Comparison of ENCODE assay signal across 10 cellular contexts in the genomic region with DNA sequence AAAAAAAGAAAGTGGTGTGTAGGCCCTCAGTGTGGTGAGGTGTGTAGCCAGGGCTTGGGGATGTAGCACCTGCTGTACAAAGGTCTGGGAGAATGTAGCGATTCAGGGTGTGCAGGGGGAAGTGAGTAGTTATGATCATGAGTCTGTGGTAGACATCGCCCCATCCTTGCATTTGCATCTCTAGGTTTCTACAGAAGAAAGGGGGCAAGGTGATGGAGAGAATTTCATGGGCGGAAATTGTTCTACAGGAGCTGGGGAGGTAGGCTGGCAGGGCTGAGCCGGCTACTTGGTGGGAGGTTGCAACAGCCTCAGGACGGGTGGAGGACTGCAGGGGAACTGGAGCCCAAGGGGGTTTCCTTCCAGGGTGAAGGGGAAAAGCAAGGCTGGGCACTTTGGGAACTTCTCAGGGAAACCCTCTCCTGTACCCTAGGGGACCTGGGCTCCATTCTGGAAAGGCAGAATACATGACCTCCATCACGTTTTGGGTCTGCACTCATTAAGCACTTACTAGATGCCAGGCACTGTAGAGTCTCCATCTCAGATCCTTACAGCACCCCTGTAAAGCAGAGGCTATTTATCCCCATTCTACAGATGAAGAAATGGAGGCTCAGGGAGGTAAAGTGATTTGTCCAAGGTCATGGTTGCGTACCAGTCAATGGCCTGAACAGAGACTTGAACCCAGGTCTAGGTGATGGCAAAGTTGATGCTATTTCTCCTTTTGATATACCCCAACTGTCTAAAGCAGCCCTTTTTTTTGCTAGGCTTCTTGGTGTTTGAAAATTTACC. TPM values are rescaled to one million over a fixed set of nuclear protein-coding genes. Genes with fewer than 3 reads are reported as not detected.
DNase-seq lines count a peak whose midpoint lies in the region; ATAC-seq and TF ChIP-seq lines count a peak whose summit lies in the region.
"Had no signal": no experiment of that assay in that cellular context is flagged by ENCODE, and none has a peak within 500 bp of the region (broad histone marks: within the 10 kb centered on the region; RNA-seq: fewer than 3 reads in every experiment).

No MANE protein-coding gene starts in this region.

- peaks cover 0 to 5% (median 0%) of the 10 kb centered on the region in 4 donors for H3K9me3 ChIP-seq in tibial nerve

- H3K4me1 ChIP-seq in tibial nerve = peaks cover 0 to 55% (median 20%) of the 10 kb centered on the region in 4 donors

- 83 to 92% methylated on average over 7 of the region's 7 CpGs for WGBS in tibial nerve, 2 donors

- peak overlapping the region; percentile 59 for H3K4me3 Mint-ChIP-seq in activated naive CD4-positive, alpha-beta T cell treated with anti-CD3 and anti-CD28 coated beads, Interleukin-2, amount 50 U/mL, for 24 hours
- H3K4me3 Mint-ChIP-seq in activated naive CD8-positive, alpha-beta T cell = peak overlapping the region; percentile 63

- H3K27ac Mint-ChIP-seq in activated naive CD4-positive, alpha-beta T cell treated with anti-CD3 and anti-CD28 coated beads, Interleukin-2, amount 50 U/mL, for 24 hours = peak overlapping the region; percentile 97
- H3K27ac Mint-ChIP-seq in activated naive CD8-positive, alpha-beta T cell = peak overlapping the region; percentile 90

- peaks cover 87% of the 10 kb centered on the region for H3K4me1 Mint-ChIP-seq in activated naive CD4-positive, alpha-beta T cell treated with anti-CD3 and anti-CD28 coated beads, Interleukin-2, amount 50 U/mL, for 24 hours
- peaks cover 86% of the 10 kb centered on the region for H3K4me1 Mint-ChIP-seq in activated naive CD8-positive, alpha-beta T cell (ENCODE audit: low read depth)

- H3K27me3 ChIP-seq in tibial nerve = no peaks in the 10 kb centered on the region

- no peak overlapping the region for H3K4me3 ChIP-seq in tibial nerve

- DNase-seq in activated naive CD4-positive, alpha-beta T cell treated with Interleukin-2 at 50 U/mL for 16 hours = no peak
- DNase-seq in tibial nerve (ENCODE audit: low spot score in 2 of 2) (no peak), NCI-H446 (lab: John Stamatoyannopoulos, UW) (no peak), cerebellar nuclear complex (lab: John Stamatoyannopoulos, UW) (no peak)
- no peak for DNase-seq in stimulated activated CD4-positive, alpha-beta T cell treated with anti-CD3 and anti-CD28 coated beads, Interleukin-15, amount 100 ng/mL, for 24 hours
- DNase-seq: DND-41; stimulated activated CD8-positive, alpha-beta memory T cell treated with anti-CD3 and anti-CD28 coated beads, Interleukin-4, amount 100 ng/mL, for 48 hours had no signal

- TF ChIP-seq POLR2A in tibial nerve (IDR thresholded peaks at IDR 0.05) = no peak

- ATAC-seq in HG02981 (IDR thresholded peaks at IDR 0.05; ENCODE audit: unreplicated experiment) = peak; percentile 67

- peaks cover 2% of the 10 kb centered on the region for H3K36me3 Mint-ChIP-seq in activated naive CD4-positive, alpha-beta T cell treated with anti-CD3 and anti-CD28 coated beads, Interleukin-2, amount 50 U/mL, for 24 hours
- peaks cover 7% of the 10 kb centered on the region for H3K36me3 Mint-ChIP-seq in activated naive CD8-positive, alpha-beta T cell

- no peaks in the 10 kb centered on the region for H3K9me3 Mint-ChIP-seq in activated naive CD4-positive, alpha-beta T cell treated with anti-CD3 and anti-CD28 coated beads, Interleukin-2, amount 50 U/mL, for 24 hours
- H3K9me3 Mint-ChIP-seq in activated naive CD8-positive, alpha-beta T cell (ENCODE audit: low read depth) = no peaks in the 10 kb centered on the region

- TF ChIP-seq EP300 in tibial nerve (IDR thresholded peaks at IDR 0.05) = no peak

- peak overlapping the region in 3 of 4 donors; percentile 58 to 73 (median 68) for H3K27ac ChIP-seq in tibial nerve

- H3K27me3 Mint-ChIP-seq in activated naive CD4-positive, alpha-beta T cell treated with anti-CD3 and anti-CD28 coated beads, Interleukin-2, amount 50 U/mL, for 24 hours = no peaks in the 10 kb centered on the region
- H3K27me3 Mint-ChIP-seq in activated naive CD8-positive, alpha-beta T cell = no peaks in the 10 kb centered on the region

- TF ChIP-seq CTCF in tibial nerve (IDR thresholded peaks at IDR 0.05) = no peak

- no peaks in the 10 kb centered on the region for H3K36me3 ChIP-seq in tibial nerve

RNA-seq across cellular contexts. Expression of a gene that starts 14.5 kb away (rescaled TPM):
- total RNA-seq in tibial nerve = 10 to 100 TPM; 27.4 to 62.1 (median 43.5) TPM
